Comparison of ENCODE assay signal across 30 cellular contexts in genomic region chr10:88521806-88522205, GRCh38.
"Had no signal": no experiment of that assay in that cellular context is flagged by ENCODE, and none has a peak within 500 bp of the region (broad histone marks: within the 10 kb centered on the region; RNA-seq: fewer than 3 reads in every experiment).

No MANE protein-coding gene starts in this region.

- FAIRE-seq: endothelial cell of umbilical vein, frontal cortex, TTC549 had no signal

- DNase-seq: activated CD4-positive, alpha-beta memory T cell treated with anti-CD3 and anti-CD28 coated beads, Interleukin-2, amount 10 ng/mL, durations not matched to agents 7 days and 5 days; activated CD4-positive, alpha-beta T cell treated with anti-CD3 and anti-CD28 coated beads for 1 hour; activated CD4-positive, alpha-beta T cell treated with anti-CD3 and anti-CD28 coated beads for 4 hours; activated CD4-positive, alpha-beta T cell treated with anti-CD3 and anti-CD28 coated beads, Interleukin-2, amount 10 ng/mL, durations not matched to agents 7 days and 5 days; activated CD4-positive, alpha-beta T cell treated with anti-CD3 and anti-CD28 coated beads, Interleukin-2, amount 50 U/mL, for 4 hours; activated CD8-positive, alpha-beta memory T cell treated with anti-CD3 and anti-CD28 coated beads, Interleukin-2, amount 50 U/mL, for 48 hours; activated gamma-delta T cell; activated naive CD4-positive, alpha-beta T cell; activated naive CD4-positive, alpha-beta T cell treated with anti-CD3 and anti-CD28 coated beads, Interleukin-2, amount 10 ng/mL, durations not matched to agents 7 days and 5 days; activated naive CD8-positive, alpha-beta T cell treated with anti-CD3 and anti-CD28 coated beads, Interleukin-2, amount 10 ng/mL, durations not matched to agents 7 days and 5 days; activated T-cell treated with anti-CD3 and anti-CD28 coated beads for 4 hours; activated T-cell treated with anti-CD3 and anti-CD28 coated beads, Interleukin-2, amount 50 U/mL, for 24 hours; activated T-cell treated with anti-CD3 and anti-CD28 coated beads, Interleukin-2, amount 50 U/mL, for 72 hours; central memory CD4-positive, alpha-beta T cell; cerebellar nuclear complex; colonic mucosa; effector CD8-positive, alpha-beta T cell; head of caudate nucleus; T-helper 2 cell had no signal

- H3K27ac ChIP-seq: ascending aorta, breast epithelium, cardiac muscle cell, colonic mucosa, esophagus muscularis mucosa, VCaP had no signal

- H3K36me3 Mint-ChIP-seq: activated naive CD4-positive, alpha-beta T cell treated with anti-CD3 and anti-CD28 coated beads, Interleukin-2, amount 10 ng/mL, durations not matched to agents 7 days and 5 days; activated naive CD4-positive, alpha-beta T cell treated with anti-CD3 and anti-CD28 coated beads, Interleukin-2, amount 50 U/mL, for 72 hours; brain; WTC11 had no signal

- H3K4me3 Mint-ChIP-seq: activated CD4-positive, alpha-beta memory T cell treated with anti-CD3 and anti-CD28 coated beads, Interleukin-2, amount 10 ng/mL, durations not matched to agents 7 days and 5 days; activated CD4-positive, alpha-beta T cell treated with anti-CD3 and anti-CD28 coated beads, Interleukin-2, amount 10 ng/mL, durations not matched to agents 7 days and 5 days; activated naive CD4-positive, alpha-beta T cell treated with anti-CD3 and anti-CD28 coated beads, Interleukin-2, amount 10 ng/mL, durations not matched to agents 7 days and 5 days; activated naive CD8-positive, alpha-beta T cell treated with anti-CD3 and anti-CD28 coated beads, Interleukin-2, amount 10 ng/mL, durations not matched to agents 7 days and 5 days; activated T-cell treated with anti-CD3 and anti-CD28 coated beads, Interleukin-2, amount 50 U/mL, for 24 hours; activated T-cell treated with anti-CD3 and anti-CD28 coated beads, Interleukin-2, amount 50 U/mL, for 72 hours; brain; WTC11 had no signal

- H3K36me3 ChIP-seq: ascending aorta, breast epithelium, cardiac muscle cell, colonic mucosa, esophagus muscularis mucosa had no signal

- H3K4me1 Mint-ChIP-seq: activated CD4-positive, alpha-beta memory T cell treated with anti-CD3 and anti-CD28 coated beads, Interleukin-2, amount 10 ng/mL, durations not matched to agents 7 days and 5 days; activated CD4-positive, alpha-beta T cell treated with anti-CD3 and anti-CD28 coated beads, Interleukin-2, amount 10 ng/mL, durations not matched to agents 7 days and 5 days; activated naive CD4-positive, alpha-beta T cell treated with anti-CD3 and anti-CD28 coated beads, Interleukin-2, amount 10 ng/mL, durations not matched to agents 7 days and 5 days; activated naive CD8-positive, alpha-beta T cell treated with anti-CD3 and anti-CD28 coated beads, Interleukin-2, amount 10 ng/mL, durations not matched to agents 7 days and 5 days had no signal

- H3K27ac Mint-ChIP-seq: activated CD4-positive, alpha-beta memory T cell treated with anti-CD3 and anti-CD28 coated beads, Interleukin-2, amount 10 ng/mL, durations not matched to agents 7 days and 5 days; activated CD4-positive, alpha-beta T cell treated with anti-CD3 and anti-CD28 coated beads, Interleukin-2, amount 10 ng/mL, durations not matched to agents 7 days and 5 days; activated naive CD4-positive, alpha-beta T cell treated with anti-CD3 and anti-CD28 coated beads, Interleukin-2, amount 10 ng/mL, durations not matched to agents 7 days and 5 days; activated naive CD4-positive, alpha-beta T cell treated with anti-CD3 and anti-CD28 coated beads, Interleukin-2, amount 50 U/mL, for 72 hours; activated naive CD8-positive, alpha-beta T cell treated with anti-CD3 and anti-CD28 coated beads, Interleukin-2, amount 10 ng/mL, durations not matched to agents 7 days and 5 days; activated T-cell treated with anti-CD3 and anti-CD28 coated beads, Interleukin-2, amount 50 U/mL, for 24 hours; activated T-cell treated with anti-CD3 and anti-CD28 coated beads, Interleukin-2, amount 50 U/mL, for 72 hours; WTC11 had no signal

- H3K4me3 ChIP-seq: ascending aorta, breast epithelium, cardiac muscle cell, colonic mucosa, esophagus muscularis mucosa had no signal

- H3K9me3 ChIP-seq: ascending aorta, breast epithelium, colonic mucosa, esophagus muscularis mucosa had no signal

- H3K27me3 Mint-ChIP-seq: activated CD4-positive, alpha-beta memory T cell treated with anti-CD3 and anti-CD28 coated beads, Interleukin-2, amount 10 ng/mL, durations not matched to agents 7 days and 5 days; activated T-cell treated with anti-CD3 and anti-CD28 coated beads, Interleukin-2, amount 50 U/mL, for 24 hours had no signal

- H3K27me3 ChIP-seq: ascending aorta, breast epithelium, cardiac muscle cell, colonic mucosa, esophagus muscularis mucosa had no signal

- H3K4me1 ChIP-seq: ascending aorta, colonic mucosa had no signal

- ATAC-seq: activated naive CD4-positive, alpha-beta T cell treated with anti-CD3 and anti-CD28 coated beads, Interleukin-2, amount 50 U/mL, for 72 hours; activated T-cell treated with anti-CD3 and anti-CD28 coated beads, Interleukin-2, amount 50 U/mL, for 72 hours; WTC11 had no signal

- H3K9me3 Mint-ChIP-seq: activated CD4-positive, alpha-beta memory T cell treated with anti-CD3 and anti-CD28 coated beads, Interleukin-2, amount 10 ng/mL, durations not matched to agents 7 days and 5 days; activated CD4-positive, alpha-beta T cell treated with anti-CD3 and anti-CD28 coated beads, Interleukin-2, amount 10 ng/mL, durations not matched to agents 7 days and 5 days; activated naive CD4-positive, alpha-beta T cell treated with anti-CD3 and anti-CD28 coated beads, Interleukin-2, amount 10 ng/mL, durations not matched to agents 7 days and 5 days; activated naive CD4-positive, alpha-beta T cell treated with anti-CD3 and anti-CD28 coated beads, Interleukin-2, amount 50 U/mL, for 72 hours; activated naive CD8-positive, alpha-beta T cell treated with anti-CD3 and anti-CD28 coated beads, Interleukin-2, amount 10 ng/mL, durations not matched to agents 7 days and 5 days; activated T-cell treated with anti-CD3 and anti-CD28 coated beads, Interleukin-2, amount 50 U/mL, for 24 hours; brain; WTC11 had no signal
